Comparison of ENCODE assay signal across 26 cellular contexts in genomic region chr1:227469708-227470107, GRCh38.
"Had no signal": no experiment of that assay in that cellular context is flagged by ENCODE, and none has a peak within 500 bp of the region (broad histone marks: within the 10 kb centered on the region; RNA-seq: fewer than 3 reads in every experiment).

No MANE protein-coding gene starts in this region.

- H3K4me3 Mint-ChIP-seq: naive thymus-derived CD8-positive, alpha-beta T cell; nephron progenitor cell; stimulated activated memory B cell treated with anti-CD40 and anti-IgM and Interleukin-4, amounts not matched to agents 10 μg/mL and 1 μg/mL and 100 μg/mL, for 72 hours; stimulated activated naive CD8-positive, alpha-beta T cell treated with anti-CD3 and anti-CD28 coated beads, Interleukin-15, amount 100 ng/mL, for 72 hours; type B pancreatic cell had no signal

- H3K36me3 Mint-ChIP-seq: type B pancreatic cell had no signal

- H3K4me1 ChIP-seq: lower lobe of right lung, right atrium auricular region, right lobe of liver, tibial nerve, uterus had no signal

- H3K4me2 ChIP-seq: hepatocyte, smooth muscle cell had no signal

- H3K27ac Mint-ChIP-seq: naive thymus-derived CD8-positive, alpha-beta T cell; nephron progenitor cell; progenitor cell of endocrine pancreas; stimulated activated memory B cell treated with anti-CD40 and anti-IgM and Interleukin-4, amounts not matched to agents 10 μg/mL and 1 μg/mL and 100 μg/mL, for 72 hours; stimulated activated naive CD8-positive, alpha-beta T cell treated with anti-CD3 and anti-CD28 coated beads, Interleukin-15, amount 100 ng/mL, for 72 hours; type B pancreatic cell had no signal

- H2AFZ ChIP-seq: hepatocyte had no signal

- H3K27ac ChIP-seq: hepatocyte, lower lobe of right lung, ovary, right atrium auricular region, right lobe of liver, tibial nerve, uterus had no signal

- H3K36me3 ChIP-seq: lower lobe of right lung, ovary, right atrium auricular region, right lobe of liver, tibial nerve, uterus had no signal

- H3K27me3 ChIP-seq: hepatocyte, ovary, right atrium auricular region, right lobe of liver, uterus had no signal

- DNase-seq: kidney glomerular epithelial cell; left cardiac atrium; left ventricle myocardium superior; lower lobe of right lung; mammary epithelial cell; mesenchymal stem cell; naive thymus-derived CD8-positive, alpha-beta T cell; nephron progenitor cell; ovary; right lobe of liver; stimulated activated CD4-positive, alpha-beta T cell treated with anti-CD3 and anti-CD28 coated beads, Interleukin-1b, Interleukin-23, amount 100 ng/mL, for 48 hours; stimulated activated CD4-positive, alpha-beta T cell treated with anti-CD3 and anti-CD28 coated beads, Interleukin-2, amount 100 ng/mL, for 48 hours; stimulated activated CD4-positive, alpha-beta T cell treated with anti-CD3 and anti-CD28 coated beads, Interleukin-4, amount 100 ng/mL, for 4 hours; stimulated activated CD8-positive, alpha-beta memory T cell treated with anti-CD3 and anti-CD28 coated beads, Interleukin-4, amount 100 ng/mL, for 48 hours; stimulated activated naive CD4-positive, alpha-beta T cell treated with Interleukin-2 at 50 U/mL for 16 hours; stimulated activated naive CD8-positive, alpha-beta T cell treated with anti-CD3 and anti-CD28 coated beads, Interleukin-15, amount 100 ng/mL, for 72 hours; substantia nigra; uterus had no signal

- H3K79me2 ChIP-seq: hepatocyte had no signal

- ATAC-seq: left cardiac atrium; left lobe of liver; left ventricle myocardium superior; lower lobe of right lung; naive thymus-derived CD8-positive, alpha-beta T cell; right lobe of liver; stimulated activated memory B cell treated with anti-CD40 and anti-IgM and Interleukin-4, amounts not matched to agents 10 μg/mL and 1 μg/mL and 100 μg/mL, for 72 hours; stimulated activated naive CD8-positive, alpha-beta T cell treated with anti-CD3 and anti-CD28 coated beads, Interleukin-15, amount 100 ng/mL, for 72 hours had no signal

- H3K4me1 Mint-ChIP-seq: naive thymus-derived CD8-positive, alpha-beta T cell; nephron progenitor cell; stimulated activated memory B cell treated with anti-CD40 and anti-IgM and Interleukin-4, amounts not matched to agents 10 μg/mL and 1 μg/mL and 100 μg/mL, for 72 hours; stimulated activated naive CD8-positive, alpha-beta T cell treated with anti-CD3 and anti-CD28 coated beads, Interleukin-15, amount 100 ng/mL, for 72 hours had no signal

- H3K4me3 ChIP-seq: hepatocyte, lower lobe of right lung, ovary, right atrium auricular region, right lobe of liver, smooth muscle cell, tibial nerve, uterus had no signal

- H3K9me3 ChIP-seq: lower lobe of right lung, ovary, right atrium auricular region, right lobe of liver had no signal
